9 cellular contexts compared by ENCODE assay signal in genomic region chr4:61068025-61068424, GRCh38.
"Had no signal": no experiment of that assay in that cellular context is flagged by ENCODE, and none has a peak within 500 bp of the region (broad histone marks: within the 10 kb centered on the region; RNA-seq: fewer than 3 reads in every experiment).

No MANE protein-coding gene starts in this region.

- H3K9ac ChIP-seq: GM23248 had no signal

- H2AFZ ChIP-seq: GM23248 had no signal

- H3K4me3 ChIP-seq: GM23248, GM23338, HAP-1 had no signal

- H3K9me3 ChIP-seq: HAP-1 had no signal

- H3K9me3 Mint-ChIP-seq: GM23338, H9 had no signal

- H3K4me2 ChIP-seq: GM23338 had no signal

- H3K4me3 Mint-ChIP-seq: GM23338, H9, HFFc6 had no signal

- H3K4me1 Mint-ChIP-seq: GM23338, H9 had no signal

- H3K27ac ChIP-seq: GM23248 had no signal

- ATAC-seq: GM23338, HCT116 had no signal

- H3K4me1 ChIP-seq: HAP-1 had no signal

- H3K27ac Mint-ChIP-seq: GM23338, H9, HFFc6 had no signal

- DNase-seq: GM23248, GOT3, H7, H9, HCEC 1CT, HFFc6 had no signal

- H3K36me3 ChIP-seq: HAP-1 had no signal
